Comparison of ENCODE assay signal across 14 cellular contexts in the genomic region with DNA sequence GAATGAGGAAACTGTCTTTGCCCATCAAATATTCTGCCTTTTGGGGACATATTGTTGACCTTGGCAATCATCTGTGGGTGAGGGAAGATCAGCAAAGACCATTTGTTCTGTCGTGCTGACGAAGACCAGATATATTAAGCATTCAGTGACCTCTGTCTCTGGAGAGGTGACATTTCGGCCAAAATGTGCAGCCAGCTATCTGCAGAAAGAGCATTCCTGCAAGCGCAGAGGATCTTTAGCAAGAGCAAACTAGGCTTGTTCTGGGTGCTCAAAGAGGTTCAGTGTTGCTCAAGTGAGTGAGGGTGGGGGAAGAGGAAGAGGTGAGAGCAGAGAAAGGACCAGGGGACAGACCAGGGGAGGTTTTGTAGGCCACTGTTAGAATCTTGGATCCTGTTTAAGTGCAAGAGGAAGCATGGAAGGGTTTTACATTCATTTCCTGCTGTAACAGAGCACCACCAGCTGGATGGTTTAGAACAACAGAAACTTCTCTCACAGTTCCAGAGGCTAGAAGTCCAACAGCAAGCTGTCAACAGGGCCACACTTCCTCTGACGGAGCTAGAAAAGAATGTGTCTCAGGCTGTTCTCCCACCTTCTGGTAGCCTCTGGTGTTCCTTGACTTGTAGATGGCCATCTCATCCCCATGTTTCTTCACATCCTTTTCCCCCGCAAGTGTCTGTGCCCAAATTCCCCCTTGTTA. TPM values are rescaled to one million over a fixed set of nuclear protein-coding genes. Genes with fewer than 3 reads are reported as not detected.
DNase-seq lines count a peak whose midpoint lies in the region; FAIRE-seq and TF ChIP-seq lines count a peak whose summit lies in the region.
"Had no signal": no experiment of that assay in that cellular context is flagged by ENCODE, and none has a peak within 500 bp of the region (broad histone marks: within the 10 kb centered on the region; RNA-seq: fewer than 3 reads in every experiment).

No MANE protein-coding gene starts in this region.

- DNase-seq in HT-29 (ENCODE audit: low spot score): peak; percentile 25
- peak; percentile 51 for DNase-seq in bronchial epithelial cell (ENCODE audit: low read depth)
- peak; percentile 15 for DNase-seq in inferior parietal cortex (ENCODE audit: extremely low spot score)
- DNase-seq in superior temporal gyrus (ENCODE audit: extremely low spot score): peak; percentile 47
- no peak for DNase-seq in NCI-H69 (lab: John Stamatoyannopoulos, UW)
- no peak for DNase-seq in stimulated activated CD4-positive, alpha-beta T cell treated with anti-CD3 and anti-CD28 coated beads, Interleukin-1b, Interleukin-23, amount 100 ng/mL, for 48 hours
- DNase-seq in activated naive CD4-positive, alpha-beta T cell treated with Interleukin-2 at 50 U/mL for 16 hours: no peak
- DNase-seq: esophagus squamous epithelium, left colon, NCI-H1694 treated with DMSO at 0.1 percent for 48 hours had no signal

- no peaks in the 10 kb centered on the region for H3K27me3 ChIP-seq in bronchial epithelial cell (ENCODE audit: control insufficient read depth, insufficient read depth, low read length)
- H3K27me3 ChIP-seq: upper lobe of left lung had no signal

- H3K4me3 ChIP-seq in bronchial epithelial cell (ENCODE audit: low read depth, low read length): no peak overlapping the region
- H3K4me3 ChIP-seq: esophagus squamous epithelium, PC-9, upper lobe of left lung had no signal

- TF ChIP-seq CTCF in bronchial epithelial cell (IDR thresholded peaks at IDR 0.05; ENCODE audit: insufficient read depth, low read length, severe bottlenecking): peak; percentile 12

- H3K36me3 ChIP-seq in bronchial epithelial cell (ENCODE audit: control insufficient read depth, insufficient read depth, low read length): no peaks in the 10 kb centered on the region
- H3K36me3 ChIP-seq: esophagus squamous epithelium, upper lobe of left lung had no signal

- FAIRE-seq in bronchial epithelial cell (lab: Jason Lieb, UNC): peak; percentile 52
- FAIRE-seq: astrocyte had no signal

RNA-seq across cellular contexts. Expression of a gene that starts 11.2 kb away (rescaled TPM):
- total RNA-seq in HT-29 (2014; rRNA removed; shearing (Covaris generic)): not detected in 2 replicates
- total RNA-seq in bronchial epithelial cell: not detected in 2 replicates
- total RNA-seq: astrocyte, esophagus squamous epithelium, left colon, PC-9, pulmonary artery endothelial cell, upper lobe of left lung had no signal

Comparison
In these comparisons a context has a peak if more than half of its experiments do, and no peak if none do; other contexts are left out.
1. DNase-seq: peak in HT-29 (single experiment), bronchial epithelial cell (single experiment), inferior parietal cortex (single experiment) and superior temporal gyrus (single experiment); none in NCI-H69 (single experiment), stimulated activated CD4-positive, alpha-beta T cell treated with anti-CD3 and anti-CD28 coated beads, Interleukin-1b, Interleukin-23, amount 100 ng/mL, for 48 hours (single experiment) and activated naive CD4-positive, alpha-beta T cell treated with Interleukin-2 at 50 U/mL for 16 hours (single experiment).